8 cellular contexts compared by ENCODE assay signal in the genomic region with DNA sequence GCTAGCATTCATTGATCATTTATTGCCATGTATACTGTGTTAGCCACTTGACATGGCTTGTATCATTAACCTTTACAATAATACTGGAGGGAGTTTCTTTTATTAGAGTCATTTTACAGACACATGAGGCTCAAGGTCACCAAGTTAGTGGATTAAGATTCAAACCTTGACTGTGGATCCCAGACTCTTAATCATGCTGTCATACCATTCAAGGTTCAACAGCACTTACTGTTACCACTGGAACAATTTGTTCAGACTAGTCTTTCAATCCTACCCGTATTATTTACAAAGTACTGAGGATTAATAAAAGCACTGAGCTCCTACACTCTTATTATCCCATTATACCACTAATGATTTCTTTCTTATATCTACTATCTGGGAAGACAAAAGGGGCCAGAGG. TPM values are rescaled to one million over a fixed set of nuclear protein-coding genes. Genes with fewer than 3 reads are reported as not detected.
DNase-seq lines count a peak whose midpoint lies in the region; ATAC-seq, FAIRE-seq and TF ChIP-seq lines count a peak whose summit lies in the region.

No MANE protein-coding gene starts in this region.

- H2AFZ ChIP-seq in SK-N-SH (ENCODE audit: low read depth) (peak overlapping the region; percentile 56; the same call in 1 of the 2 replicates), keratinocyte (ENCODE audit: control insufficient read depth, low read length) (no peak overlapping the region)

- peaks cover 8 to 11% of the 10 kb centered on the region in 2 experiments for H3K36me3 ChIP-seq in SK-N-SH (replicated peaks in 1 of 2; ENCODE audit: control insufficient read depth in 1 of 2, insufficient read depth in 2 of 2, low read length in 1 of 2)
- H3K36me3 ChIP-seq in keratinocyte (ENCODE audit: control insufficient read depth in 2 of 2, extremely low read depth in 1 of 2, insufficient read depth in 2 of 2, low read length in 2 of 2) = peaks cover 6 to 8% of the 10 kb centered on the region in 2 experiments
- no peaks in the 10 kb centered on the region for H3K36me3 ChIP-seq in testis (ENCODE audit: low read depth, missing control alignments)

- no peaks in the 10 kb centered on the region for H3K9me2 ChIP-seq in SK-N-SH

- peak overlapping the region; percentile 41 to 50 for H3K4me3 ChIP-seq in SK-N-SH (ENCODE audit: low read depth in 2 of 2, low read length in 1 of 2)
- H3K4me3 ChIP-seq in keratinocyte (ENCODE audit: control insufficient read depth in 2 of 3, extremely low read depth in 1 of 3, insufficient read depth in 2 of 3, low read depth in 1 of 3, low read length in 3 of 3) = peak overlapping the region; percentile 64 to 82 (median 67)
- H3K4me3 ChIP-seq in testis = peak overlapping the region in 1 of 2 donors; percentile 75

- CTCF ChIA-PET in SK-N-SH (lab: Yijun Ruan, JAX) = interaction anchor here (0.5 to 1.8 kb wide), 4 partner anchors 14 to 435 kb away, joined by 3 to 7 read pairs (median 3); no protein-coding TSS in a partner anchor

- no peaks in the 10 kb centered on the region for H3F3A ChIP-seq in SK-N-SH (replicated peaks; ENCODE audit: insufficient read depth)

- intact Hi-C loops in testis (cut with DNase I; ENCODE audit: low total_unique reads) = no loop called here

- FAIRE-seq in keratinocyte (lab: Jason Lieb, UNC) = no peak

- H3K9me1 ChIP-seq in keratinocyte (ENCODE audit: control insufficient read depth, extremely low read depth, insufficient read depth, low read length) = no peaks in the 10 kb centered on the region

- no peak for ATAC-seq in SK-N-SH treated with all-trans-retinoic acid at 6 μM for 48 hours
- ATAC-seq in activated naive CD4-positive, alpha-beta T cell treated with anti-CD3 and anti-CD28 coated beads, Interleukin-2, amount 50 U/mL, for 72 hours = no peak

- H3K4me1 ChIP-seq in SK-N-SH (ENCODE audit: control insufficient read depth in 1 of 2, insufficient read depth in 2 of 2, low read depth in 1 of 2, low read length in 1 of 2) = peaks cover 0 to 25% of the 10 kb centered on the region in 2 experiments; a peak in 2 of 4 replicates
- H3K4me1 ChIP-seq in keratinocyte (ENCODE audit: control insufficient read depth, extremely low read depth, insufficient read depth, low read length) = peaks cover 11% of the 10 kb centered on the region
- peaks cover 10% of the 10 kb centered on the region for H3K4me1 ChIP-seq in testis

- WGBS in SK-N-SH (ENCODE audit: low lambda C conversion rate) = 62% methylated on average over 1 of the region's 1 CpG
- WGBS in testis, 2 donors = 13 to 21% methylated on average over 1 of the region's 1 CpG

- H3K27ac ChIP-seq in SK-N-SH (ENCODE audit: low read depth in 2 of 2, low read length in 1 of 2) = peak overlapping the region; percentile 29 to 81
- no peak overlapping the region for H3K27ac ChIP-seq in keratinocyte (ENCODE audit: control insufficient read depth, insufficient read depth, low read length)
- H3K27ac ChIP-seq in testis = peak overlapping the region; percentile 89 to 95

- no peak for TF ChIP-seq RAD21 in SK-N-SH (IDR thresholded peaks at IDR 0.05; ENCODE audit: low read length)

- DNase-seq in SK-N-SH = no peak
- DNase-seq in activated naive CD4-positive, alpha-beta T cell treated with anti-CD3 and anti-CD28 coated beads, Interleukin-2, amount 50 U/mL, for 72 hours (ENCODE audit: low spot score in 2 of 2) = no peak
- no peak for DNase-seq in keratinocyte (ENCODE audit: low read depth, low spot score)
- no peak for DNase-seq in testis
- DNase-seq in SHP77 (lab: John Stamatoyannopoulos, UW) = no peak
- no peak for DNase-seq in DMS153 treated with DMSO at 0.1 percent for 48 hours (lab: John Stamatoyannopoulos, UW; ENCODE audit: unreplicated experiment)
- DNase-seq in NCI-H524 (lab: John Stamatoyannopoulos, UW) = no peak

- no peak for TF ChIP-seq EP300 in SK-N-SH (IDR thresholded peaks at IDR 0.05; ENCODE audit: borderline replicate concordance in 1 of 2, low read depth in 1 of 2, low read length in 1 of 2)

- no peaks in the 10 kb centered on the region for H3K9me3 Mint-ChIP-seq in activated naive CD4-positive, alpha-beta T cell treated with anti-CD3 and anti-CD28 coated beads, Interleukin-2, amount 50 U/mL, for 72 hours

- H3K9ac ChIP-seq in SK-N-SH = peak overlapping the region; percentile 37; the same call in 1 of the 2 replicates
- H3K9ac ChIP-seq in keratinocyte (ENCODE audit: control insufficient read depth, extremely low read depth, insufficient read depth, low read length) = peak overlapping the region; percentile 47

- POLR2A ChIA-PET in SK-N-SH (lab: Yijun Ruan, JAX) = interaction anchor here (1.4 to 3.0 kb wide), 3 partner anchors 13 to 177 kb away, joined by 4 to 14 read pairs (median 11); a partner anchor contains a TSS

- dilution Hi-C loops in keratinocyte (cut with MboI; ENCODE audit: extremely low pct_ligation_motif_present, low sequenced_read_pairs) = no loop called here

- TF ChIP-seq CTCF in SK-N-SH (IDR thresholded peaks at IDR 0.05) = no peak
- TF ChIP-seq CTCF in keratinocyte (optimal IDR thresholded peaks at IDR 0.05 in 1 of 3, IDR thresholded peaks at IDR 0.05 in 1 of 3, conservative IDR thresholded peaks at IDR 0.05 in 1 of 3; ENCODE audit: extremely low read depth in 1 of 3, insufficient read depth in 2 of 3, low read length in 3 of 3) = no peak
- no peak for TF ChIP-seq CTCF in testis (IDR thresholded peaks at IDR 0.05)

- H4K20me1 ChIP-seq in SK-N-SH (ENCODE audit: insufficient read depth) (no peaks in the 10 kb centered on the region), keratinocyte (ENCODE audit: control insufficient read depth, extremely low read depth, insufficient read depth, low read length) (no peaks in the 10 kb centered on the region)

- H3K4me2 ChIP-seq in SK-N-SH (peak overlapping the region; percentile 9), keratinocyte (ENCODE audit: control insufficient read depth, extremely low read depth, insufficient read depth, low read depth, low read length) (peak overlapping the region; percentile 78)

- peak overlapping the region; percentile 92 to 94 for H3K27ac Mint-ChIP-seq in activated naive CD4-positive, alpha-beta T cell treated with anti-CD3 and anti-CD28 coated beads, Interleukin-2, amount 50 U/mL, for 72 hours

- peaks cover 17 to 41% of the 10 kb centered on the region in 2 donors for H3K36me3 Mint-ChIP-seq in activated naive CD4-positive, alpha-beta T cell treated with anti-CD3 and anti-CD28 coated beads, Interleukin-2, amount 50 U/mL, for 72 hours

- peaks cover 8% of the 10 kb centered on the region; the same call in 1 of the 2 replicates for H3K79me2 ChIP-seq in SK-N-SH (ENCODE audit: insufficient read depth)
- H3K79me2 ChIP-seq in keratinocyte (ENCODE audit: control insufficient read depth, insufficient read depth, low read length) = peaks cover 13% of the 10 kb centered on the region

- H3K9me3 ChIP-seq in SK-N-SH (no peaks in the 10 kb centered on the region), keratinocyte (ENCODE audit: control insufficient read depth, low read depth, low read length) (no peaks in the 10 kb centered on the region), testis (no peaks in the 10 kb centered on the region)

- TF ChIP-seq POLR2A in testis (IDR thresholded peaks at IDR 0.05) = no peak

- no peaks in the 10 kb centered on the region for H3K27me3 ChIP-seq in SK-N-SH (ENCODE audit: insufficient read depth)
- H3K27me3 ChIP-seq in keratinocyte (ENCODE audit: control insufficient read depth, extremely low read depth, insufficient read depth, low read length) = no peaks in the 10 kb centered on the region
- no peaks in the 10 kb centered on the region for H3K27me3 ChIP-seq in testis

RNA-seq across cellular contexts. Expression of a gene that starts 1.2 kb away (rescaled TPM):
- polyA plus RNA-seq in SK-N-SH (2012; rRNA removed) (15.1 and 21.5 TPM in 2 replicates), keratinocyte (35.1 to 40.6 TPM (median 40.0 TPM) in 3 replicates), testis (ENCODE audit: insufficient read depth, low read depth, low replicate concordance) (81.7 TPM)
- polyA plus RNA-seq in SK-N-SH (2012; cell fraction: cytosol; rRNA removed) = 19.7 and 24.6 TPM in 2 replicates
- 3.6 and 8.3 TPM in 2 replicates for polyA plus RNA-seq in SK-N-SH (2012; cell fraction: nucleus; rRNA removed)
- 10 to 100 TPM; 76.2 to 78.2 TPM for total RNA-seq in activated naive CD4-positive, alpha-beta T cell treated with anti-CD3 and anti-CD28 coated beads, Interleukin-2, amount 50 U/mL, for 72 hours
- polyA plus RNA-seq in keratinocyte (2011; ENCODE audit: low read depth) = 45.8 TPM
- 25.7 and 40.5 TPM in 2 replicates for polyA plus RNA-seq in keratinocyte (2011; cell fraction: cytosol; rRNA removed)
- polyA plus RNA-seq in keratinocyte (2011; cell fraction: nucleus; rRNA removed) = 11.4 and 14.0 TPM in 2 replicates
- polyA plus RNA-seq in keratinocyte (2012; ENCODE audit: low replicate concordance) = 66.9 and 76.1 TPM in 2 replicates
- 10.2 to 14.3 TPM (median 10.7 TPM) in 3 replicates for polyA minus RNA-seq in keratinocyte
- polyA minus RNA-seq in keratinocyte (2011; cell fraction: cytosol; rRNA and poly(A)+ RNA removed) = 16.3 TPM
- polyA minus RNA-seq in keratinocyte (2011; cell fraction: nucleus; rRNA and poly(A)+ RNA removed) = 4.0 and 5.2 TPM in 2 replicates
- total RNA-seq in testis = 10 to 100 TPM; 35.4 to 39.1 TPM

RNA-seq across cellular contexts. Expression of a gene that starts 15.6 kb away (rescaled TPM):
- polyA plus RNA-seq in SK-N-SH (2012; rRNA removed) (19.9 and 38.8 TPM in 2 replicates), keratinocyte (0.48 to 1.3 TPM (median 0.87 TPM) in 3 replicates), testis (ENCODE audit: insufficient read depth, low read depth, low replicate concordance) (8.0 TPM)
- 21.0 and 24.0 TPM in 2 replicates for polyA plus RNA-seq in SK-N-SH (2012; cell fraction: cytosol; rRNA removed)
- polyA plus RNA-seq in SK-N-SH (2012; cell fraction: nucleus; rRNA removed) = 45.1 and 48.3 TPM in 2 replicates
- 1 to 10 TPM in 1 of 2 donors, under 1 TPM in 1; 0.73 to 1.9 TPM for total RNA-seq in activated naive CD4-positive, alpha-beta T cell treated with anti-CD3 and anti-CD28 coated beads, Interleukin-2, amount 50 U/mL, for 72 hours
- polyA plus RNA-seq in keratinocyte (2011; ENCODE audit: low read depth) = 0.99 TPM
- 0.44 and 0.62 TPM in 2 replicates for polyA plus RNA-seq in keratinocyte (2011; cell fraction: cytosol; rRNA removed)
- polyA plus RNA-seq in keratinocyte (2011; cell fraction: nucleus; rRNA removed) = 2.8 and 3.2 TPM in 2 replicates
- polyA plus RNA-seq in keratinocyte (2012; ENCODE audit: low replicate concordance) = 0.36 and 0.56 TPM in 2 replicates
- polyA minus RNA-seq in keratinocyte = 0.23 to 1.0 TPM (median 0.26 TPM) in 3 replicates
- not detected for polyA minus RNA-seq in keratinocyte (2011; cell fraction: cytosol; rRNA and poly(A)+ RNA removed)
- polyA minus RNA-seq in keratinocyte (2011; cell fraction: nucleus; rRNA and poly(A)+ RNA removed) = 0.32 and 1.4 TPM in 2 replicates
- total RNA-seq in testis = 1 to 10 TPM; 4.1 to 5.7 TPM

RNA-seq across cellular contexts. Expression of a gene that starts 26.8 kb away (rescaled TPM):
- polyA plus RNA-seq in SK-N-SH (2012; rRNA removed) = 3.7 and 6.3 TPM in 2 replicates
- 2.6 and 3.4 TPM in 2 replicates for polyA plus RNA-seq in SK-N-SH (2012; cell fraction: cytosol; rRNA removed)
- polyA plus RNA-seq in SK-N-SH (2012; cell fraction: nucleus; rRNA removed) = 18.0 and 29.7 TPM in 2 replicates
- under 1 TPM; 0.25 to 0.68 TPM for total RNA-seq in activated naive CD4-positive, alpha-beta T cell treated with anti-CD3 and anti-CD28 coated beads, Interleukin-2, amount 50 U/mL, for 72 hours
- not detected in 3 replicates for polyA plus RNA-seq in keratinocyte
- not detected for polyA plus RNA-seq in keratinocyte (2011; ENCODE audit: low read depth)
- polyA plus RNA-seq in keratinocyte (2011; cell fraction: cytosol; rRNA removed) = not detected in 2 replicates
- polyA plus RNA-seq in keratinocyte (2011; cell fraction: nucleus; rRNA removed) = not detected in 2 replicates
- polyA plus RNA-seq in keratinocyte (2012; ENCODE audit: low replicate concordance) = not detected in 2 replicates
- not detected in 3 replicates for polyA minus RNA-seq in keratinocyte
- not detected for polyA minus RNA-seq in keratinocyte (2011; cell fraction: cytosol; rRNA and poly(A)+ RNA removed)
- polyA minus RNA-seq in keratinocyte (2011; cell fraction: nucleus; rRNA and poly(A)+ RNA removed) = not detected in 2 replicates
- 10 to 100 TPM; 28.3 to 47.6 TPM for total RNA-seq in testis
- polyA plus RNA-seq in testis (ENCODE audit: insufficient read depth, low read depth, low replicate concordance) = 58.0 TPM
